ENCODE assay signal across 8 cellular contexts in genomic region chr7:118184392-118184899, GRCh38. TPM values are rescaled to one million over a fixed set of nuclear protein-coding genes. Genes with fewer than 3 reads are reported as not detected.
DNase-seq lines count a peak whose midpoint lies in the region; ATAC-seq and TF ChIP-seq lines count a peak whose summit lies in the region.

No MANE protein-coding gene starts in this region.

- H3K4me1 ChIP-seq in heart right ventricle: peaks cover 4 to 38% (median 28%) of the 10 kb centered on the region in 9 donors
- H3K4me1 ChIP-seq in skeletal muscle satellite cell (ENCODE audit: control insufficient read depth, insufficient read depth, low read length): peaks cover 17% of the 10 kb centered on the region

- H3K36me3 ChIP-seq in heart right ventricle: peaks cover 0 to 32% (median 14%) of the 10 kb centered on the region in 9 donors
- H3K36me3 ChIP-seq in skeletal muscle satellite cell (ENCODE audit: insufficient read depth, low read length): peaks cover 11% of the 10 kb centered on the region

- H3K4me3 ChIP-seq in heart right ventricle: peak overlapping the region; percentile 68 to 91 (median 87)
- peak overlapping the region; percentile 74 for H3K4me3 ChIP-seq in WI38 (ENCODE audit: low read depth, low read length)
- peak overlapping the region; percentile 79 for H3K4me3 ChIP-seq in skeletal muscle satellite cell (ENCODE audit: low read length)

- ATAC-seq in heart right ventricle (no peak), HG02852 (IDR thresholded peaks at IDR 0.05; ENCODE audit: unreplicated experiment) (no peak), HG02759 (IDR thresholded peaks at IDR 0.05; ENCODE audit: unreplicated experiment) (no peak)

- no peaks in the 10 kb centered on the region for H3K9me3 ChIP-seq in heart right ventricle
- no peaks in the 10 kb centered on the region for H3K9me3 ChIP-seq in skeletal muscle satellite cell (replicated peaks; ENCODE audit: low read length)

- no peak for DNase-seq in heart right ventricle
- no peak for DNase-seq in cardiac septum (ENCODE audit: low spot score)
- peak; percentile 20 for DNase-seq in globus pallidus (ENCODE audit: low spot score)
- no peak for DNase-seq in COLO829 (ENCODE audit: low spot score)

- 2% methylated on average over 18 of the region's 18 CpGs for WGBS in heart right ventricle, 2 donors

- peak overlapping the region; percentile 64 to 97 (median 88) for H3K27ac ChIP-seq in heart right ventricle

- H3K27me3 ChIP-seq in heart right ventricle: no peaks in the 10 kb centered on the region
- H3K27me3 ChIP-seq in skeletal muscle satellite cell (ENCODE audit: control insufficient read depth, insufficient read depth, low read length): no peaks in the 10 kb centered on the region

- intact Hi-C loops in heart right ventricle (cut with DNase I): no loop called here
- intact Hi-C loops in cardiac septum (cut with DNase I): loop anchor here (5.0 kb wide), 1 partner anchor 317 kb away; no protein-coding TSS in a partner anchor

- peak overlapping the region; percentile 92 for H3K9ac ChIP-seq in skeletal muscle satellite cell (ENCODE audit: low read depth, low read length)

- H3K4me2 ChIP-seq in skeletal muscle satellite cell (ENCODE audit: low read length): peak overlapping the region; percentile 83

- TF ChIP-seq CTCF in heart right ventricle (IDR thresholded peaks at IDR 0.05) (no peak), WI38 (IDR thresholded peaks at IDR 0.05; ENCODE audit: low read depth, low read length) (no peak)

RNA-seq across cellular contexts. Expression of gene LSM8, which starts 0.5 kb away (rescaled TPM):
- 10 to 100 TPM; 12.6 to 23.9 (median 19.5) TPM for total RNA-seq in heart right ventricle
- 10 to 100 TPM; 16.2 to 24.0 TPM for polyA plus RNA-seq in heart right ventricle
- total RNA-seq in cardiac septum: 15.6 TPM
- total RNA-seq in skeletal muscle satellite cell (2012; rRNA removed): 23.4 and 30.4 TPM in 2 replicates

RNA-seq across cellular contexts. Expression of gene ANKRD7, which starts 40.1 kb away (rescaled TPM):
- total RNA-seq in heart right ventricle (1 to 10 TPM in 3 of 10 donors, under 1 TPM in 3, not detected in 4; 0.30 to 1.8 (median 1.2) TPM), cardiac septum (0.62 TPM)
- polyA plus RNA-seq in heart right ventricle: under 1 TPM; 0.07 to 0.88 TPM
- 0.76 and 1.5 TPM in 2 replicates for total RNA-seq in skeletal muscle satellite cell (2012; rRNA removed)
